Comparison of ENCODE assay signal across 9 cellular contexts in genomic region chr1:186763107-186763506, GRCh38.
DNase-seq lines count a peak whose midpoint lies in the region; ATAC-seq and TF ChIP-seq lines count a peak whose summit lies in the region.
"Had no signal": no experiment of that assay in that cellular context is flagged by ENCODE, and none has a peak within 500 bp of the region (broad histone marks: within the 10 kb centered on the region; RNA-seq: fewer than 3 reads in every experiment).

No MANE protein-coding gene starts in this region.

- intact Hi-C loops in activated CD4-positive, alpha-beta memory T cell treated with anti-CD3 and anti-CD28 coated beads for 36 hours (cut with micrococcal nuclease), result no loop called here

- no peaks in the 10 kb centered on the region for H3K9me3 Mint-ChIP-seq in activated CD4-positive, alpha-beta memory T cell treated with anti-CD3 and anti-CD28 coated beads for 36 hours
- H3K9me3 Mint-ChIP-seq in T-cell, result no peaks in the 10 kb centered on the region
- H3K9me3 Mint-ChIP-seq: activated CD4-positive, alpha-beta T cell treated with anti-CD3 and anti-CD28 coated beads, Interleukin-2, amount 10 ng/mL, durations not matched to agents 7 days and 5 days had no signal

- no peak for TF ChIP-seq CTCF in GM13977 (IDR thresholded peaks at IDR 0.05; ENCODE audit: extremely low read depth, insufficient read depth, missing control alignments)

- no peaks in the 10 kb centered on the region for H3K36me3 Mint-ChIP-seq in activated CD4-positive, alpha-beta memory T cell treated with anti-CD3 and anti-CD28 coated beads for 36 hours
- no peaks in the 10 kb centered on the region for H3K36me3 Mint-ChIP-seq in T-cell

- no peaks in the 10 kb centered on the region for H3K27me3 Mint-ChIP-seq in activated CD4-positive, alpha-beta memory T cell treated with anti-CD3 and anti-CD28 coated beads for 36 hours
- no peaks in the 10 kb centered on the region for H3K27me3 Mint-ChIP-seq in T-cell

- H3K27ac Mint-ChIP-seq in activated CD4-positive, alpha-beta memory T cell treated with anti-CD3 and anti-CD28 coated beads for 36 hours, result no peak overlapping the region
- H3K27ac Mint-ChIP-seq in T-cell, result no peak overlapping the region
- H3K27ac Mint-ChIP-seq: activated CD4-positive, alpha-beta T cell treated with anti-CD3 and anti-CD28 coated beads, Interleukin-2, amount 10 ng/mL, durations not matched to agents 7 days and 5 days had no signal

- CTCF ChIA-PET in activated CD4-positive, alpha-beta memory T cell treated with anti-CD3 and anti-CD28 coated beads for 36 hours (lab: Charles Lee), result no interaction called here
- CTCF ChIA-PET in T-cell (lab: Charles Lee), result no interaction called here

- in situ Hi-C loops in GM13977 (cut with MboI; ENCODE audit: low pct_unique_long_range_greater_than_20kb, low sequenced_read_pairs, unreplicated experiment), result no loop called here

- peak; percentile 51 for ATAC-seq in GM21786 (IDR thresholded peaks at IDR 0.05; ENCODE audit: unreplicated experiment)
- no peak for ATAC-seq in T-cell (replicated peaks in 1 of 4)

- POLR2A ChIA-PET in activated CD4-positive, alpha-beta memory T cell treated with anti-CD3 and anti-CD28 coated beads for 36 hours (lab: Charles Lee), result no interaction called here
- POLR2A ChIA-PET in T-cell (lab: Charles Lee), result no interaction called here

- H3K4me1 Mint-ChIP-seq in activated CD4-positive, alpha-beta memory T cell treated with anti-CD3 and anti-CD28 coated beads for 36 hours (ENCODE audit: low read depth), result no peaks in the 10 kb centered on the region
- H3K4me1 Mint-ChIP-seq in T-cell, result no peaks in the 10 kb centered on the region
- H3K4me1 Mint-ChIP-seq: activated CD4-positive, alpha-beta T cell treated with anti-CD3 and anti-CD28 coated beads, Interleukin-2, amount 10 ng/mL, durations not matched to agents 7 days and 5 days had no signal

- DNase-seq in GM13977 (ENCODE audit: low spot score) (peak; percentile 17), NCI-H460 (ENCODE audit: extremely low read depth, low read depth) (peak; percentile 28), left kidney (ENCODE audit: low read depth, low spot score) (peak; percentile 15), middle frontal gyrus (ENCODE audit: extremely low spot score, low spot score) (no peak), T-cell (no peak), DMS 273 treated with DMSO at 0.1 percent for 48 hours (lab: John Stamatoyannopoulos, UW) (no peak)
- no peak for DNase-seq in activated CD4-positive, alpha-beta memory T cell treated with anti-CD3 and anti-CD28 coated beads for 36 hours
- DNase-seq: activated CD4-positive, alpha-beta T cell treated with anti-CD3 and anti-CD28 coated beads, Interleukin-2, amount 10 ng/mL, durations not matched to agents 7 days and 5 days had no signal

- H3K4me3 Mint-ChIP-seq in activated CD4-positive, alpha-beta memory T cell treated with anti-CD3 and anti-CD28 coated beads for 36 hours, result no peak overlapping the region
- H3K4me3 Mint-ChIP-seq in T-cell, result no peak overlapping the region
- H3K4me3 Mint-ChIP-seq: activated CD4-positive, alpha-beta T cell treated with anti-CD3 and anti-CD28 coated beads, Interleukin-2, amount 10 ng/mL, durations not matched to agents 7 days and 5 days had no signal

Comparison
In these comparisons a context has a peak if more than half of its experiments do, and no peak if none do; other contexts are left out.
1. DNase-seq: peak in GM13977 (single experiment), NCI-H460 (single experiment) and left kidney (single experiment); none in activated CD4-positive, alpha-beta memory T cell treated with anti-CD3 and anti-CD28 coated beads for 36 hours (single experiment), middle frontal gyrus (single experiment), T-cell (0 of 34) and DMS 273 treated with DMSO at 0.1 percent for 48 hours (single experiment).